ENCODE assay signal across 25 cellular contexts in genomic region chr17:10072086-10072485, GRCh38.
"Had no signal": no experiment of that assay in that cellular context is flagged by ENCODE, and none has a peak within 500 bp of the region (broad histone marks: within the 10 kb centered on the region; RNA-seq: fewer than 3 reads in every experiment).

No MANE protein-coding gene starts in this region.

- DNase-seq: hippocampal formation; kidney glomerular epithelial cell; left colon; left lung; mesendoderm; midbrain; mucosa of descending colon; naive thymus-derived CD4-positive, alpha-beta T cell; nucleus accumbens; pancreas; right lobe of liver; stimulated activated CD4-positive, alpha-beta T cell treated with anti-CD3 and anti-CD28 coated beads, Interleukin-12 subunit alpha, Interleukin-12 subunit beta, amount 100 ng/mL, for 4 hours; stimulated activated CD4-positive, alpha-beta T cell treated with anti-CD3 and anti-CD28 coated beads, Interleukin-15, amount 100 ng/mL, for 24 hours; stimulated activated CD4-positive, alpha-beta T cell treated with anti-CD3 and anti-CD28 coated beads, Interleukin-2, amount 100 ng/mL, for 24 hours; stimulated activated CD4-positive, alpha-beta T cell treated with anti-CD3 and anti-CD28 coated beads, Interleukin-4, amount 100 ng/mL, for 1 hour; stimulated activated naive CD4-positive, alpha-beta T cell had no signal

- H3K27ac ChIP-seq: left lung, pancreas, right atrium auricular region, right lobe of liver, tibial nerve had no signal

- ATAC-seq: left colon; left lung; mucosa of descending colon; naive thymus-derived CD4-positive, alpha-beta T cell; natural killer cell treated with Interleukin-12 subunit alpha and Interleukin-12 subunit beta and Interleukin-15 and Interleukin-18, amount 100 ng/mL, for 72 hours; pancreas; right lobe of liver had no signal

- H3K27ac Mint-ChIP-seq: naive thymus-derived CD4-positive, alpha-beta T cell; natural killer cell treated with Interleukin-12 subunit alpha and Interleukin-12 subunit beta and Interleukin-15 and Interleukin-18, amount 100 ng/mL, for 72 hours; stimulated activated naive CD8-positive, alpha-beta T cell treated with anti-CD3 and anti-CD28 coated beads, Interleukin-15, Interleukin-2, amounts not matched to agents 100 ng/mL and 50 ng/mL, for 24 hours had no signal

- H3K27me3 Mint-ChIP-seq: natural killer cell treated with Interleukin-12 subunit alpha and Interleukin-12 subunit beta and Interleukin-15 and Interleukin-18, amount 100 ng/mL, for 72 hours; stimulated activated naive CD8-positive, alpha-beta T cell treated with anti-CD3 and anti-CD28 coated beads, Interleukin-15, Interleukin-2, amounts not matched to agents 100 ng/mL and 50 ng/mL, for 24 hours had no signal

- H3K4me3 ChIP-seq: left lung, lung, mucosa of descending colon, pancreas, right atrium auricular region, right lobe of liver, skin epidermis, tibial nerve, uterus had no signal

- H3K36me3 ChIP-seq: left lung, pancreas, right atrium auricular region, right lobe of liver, tibial nerve, uterus had no signal

- H3K9me3 ChIP-seq: left lung, mucosa of descending colon, pancreas, right atrium auricular region, right lobe of liver, tibial nerve, uterus had no signal

- H3K4me1 ChIP-seq: pancreas, right lobe of liver had no signal

- H3K27me3 ChIP-seq: pancreas, right atrium auricular region, right lobe of liver, tibial nerve, uterus had no signal

- H3K36me3 Mint-ChIP-seq: natural killer cell treated with Interleukin-12 subunit alpha and Interleukin-12 subunit beta and Interleukin-15 and Interleukin-18, amount 100 ng/mL, for 72 hours; type B pancreatic cell had no signal

- H3K4me3 Mint-ChIP-seq: naive thymus-derived CD4-positive, alpha-beta T cell; natural killer cell treated with Interleukin-12 subunit alpha and Interleukin-12 subunit beta and Interleukin-15 and Interleukin-18, amount 100 ng/mL, for 72 hours; neural crest cell; stimulated activated naive CD8-positive, alpha-beta T cell treated with anti-CD3 and anti-CD28 coated beads, Interleukin-15, Interleukin-2, amounts not matched to agents 100 ng/mL and 50 ng/mL, for 24 hours; type B pancreatic cell had no signal

- H3K9me3 Mint-ChIP-seq: natural killer cell treated with Interleukin-12 subunit alpha and Interleukin-12 subunit beta and Interleukin-15 and Interleukin-18, amount 100 ng/mL, for 72 hours; neural crest cell; stimulated activated naive CD8-positive, alpha-beta T cell treated with anti-CD3 and anti-CD28 coated beads, Interleukin-15, Interleukin-2, amounts not matched to agents 100 ng/mL and 50 ng/mL, for 24 hours had no signal
